ENCODE assay signal across 19 cellular contexts in genomic region chr19:35315883-35316282, GRCh38. TPM values are rescaled to one million over a fixed set of nuclear protein-coding genes. Genes with fewer than 3 reads are reported as not detected.
DNase-seq lines count a peak whose midpoint lies in the region; ATAC-seq and TF ChIP-seq lines count a peak whose summit lies in the region.
"Had no signal": no experiment of that assay in that cellular context is flagged by ENCODE, and none has a peak within 500 bp of the region (broad histone marks: within the 10 kb centered on the region; RNA-seq: fewer than 3 reads in every experiment).

No MANE protein-coding gene starts in this region.

- H3K4me2 ChIP-seq in OCI-LY7 (ENCODE audit: low read length), result 0 out of 2 replicates have a peak overlapping the region, but pooled peaks have one; percentile 10

- BruUV-seq in OCI-LY7 (replicated peaks; lab: Mats Ljungman, UMichigan), result no TSS peak

- H3K9me3 ChIP-seq in cardiac muscle cell (ENCODE audit: low read depth) (no peaks in the 10 kb centered on the region), left ventricle myocardium inferior (replicated peaks) (no peaks in the 10 kb centered on the region), OCI-LY7 (ENCODE audit: low read length) (no peaks in the 10 kb centered on the region), upper lobe of left lung (no peaks in the 10 kb centered on the region)

- no peak overlapping the region for H3K4me3 Mint-ChIP-seq in memory B cell
- H3K4me3 Mint-ChIP-seq: CD4-positive, CD25-positive, alpha-beta regulatory T cell; T-helper 1 cell treated with Interleukin-12 subunit alpha and Interleukin-12 subunit beta and Interleukin-4 antibody, amounts not matched to agents 30 μg/mL and 1 μg/mL, for 36 hours had no signal

- no peaks in the 10 kb centered on the region for H3K79me2 ChIP-seq in OCI-LY7 (ENCODE audit: insufficient read depth, low read depth, low read length)

- no peak overlapping the region for H3K4me3 ChIP-seq in cardiac muscle cell
- no peak overlapping the region for H3K4me3 ChIP-seq in left ventricle myocardium inferior
- H3K4me3 ChIP-seq in OCI-LY7 (ENCODE audit: low read depth, low read length, poor library complexity, severe bottlenecking), result no peak overlapping the region
- no peak overlapping the region for H3K4me3 ChIP-seq in upper lobe of left lung
- H3K4me3 ChIP-seq: SK-N-MC had no signal

- POLR2A ChIA-PET in OCI-LY7 (lab: Charles Lee), result interaction anchor here (0.6 to 1.7 kb wide), 6 partner anchors 8 to 174 kb away, joined by 3 to 5 read pairs (median 3); no protein-coding TSS in a partner anchor

- H3K36me3 Mint-ChIP-seq in memory B cell, result no peaks in the 10 kb centered on the region
- H3K36me3 Mint-ChIP-seq: CD4-positive, CD25-positive, alpha-beta regulatory T cell had no signal

- H3K9me2 ChIP-seq in OCI-LY7 (ENCODE audit: insufficient read depth, low read length), result no peaks in the 10 kb centered on the region

- no peaks in the 10 kb centered on the region for H3K36me3 ChIP-seq in cardiac muscle cell
- no peaks in the 10 kb centered on the region for H3K36me3 ChIP-seq in left ventricle myocardium inferior
- H3K36me3 ChIP-seq in OCI-LY7 (ENCODE audit: insufficient read depth, low read length), result no peaks in the 10 kb centered on the region
- H3K36me3 ChIP-seq in upper lobe of left lung, result no peaks in the 10 kb centered on the region

- CTCF ChIA-PET in OCI-LY7 (lab: Charles Lee; ENCODE audit: unreplicated experiment), result no interaction called here

- H3K27me3 ChIP-seq in cardiac muscle cell (no peaks in the 10 kb centered on the region), left ventricle myocardium inferior (ENCODE audit: low read depth) (peaks cover 14% of the 10 kb centered on the region), upper lobe of left lung (no peaks in the 10 kb centered on the region)

- H3K4me1 ChIP-seq in cardiac muscle cell (ENCODE audit: low read depth) (no peaks in the 10 kb centered on the region), left ventricle myocardium inferior (peaks cover 20% of the 10 kb centered on the region), OCI-LY7 (ENCODE audit: insufficient read depth, low read length, poor library complexity, severe bottlenecking) (peaks cover 80% of the 10 kb centered on the region), upper lobe of left lung (peaks cover 6 to 33% (median 19%) of the 10 kb centered on the region in 4 donors)

- H3K27me3 Mint-ChIP-seq in memory B cell, result no peaks in the 10 kb centered on the region
- H3K27me3 Mint-ChIP-seq: CD4-positive, CD25-positive, alpha-beta regulatory T cell had no signal

- peak overlapping the region; percentile 75 for H3K27ac Mint-ChIP-seq in memory B cell
- H3K27ac Mint-ChIP-seq: CD4-positive, CD25-positive, alpha-beta regulatory T cell; T-helper 1 cell treated with Interleukin-12 subunit alpha and Interleukin-12 subunit beta and Interleukin-4 antibody, amounts not matched to agents 30 μg/mL and 1 μg/mL, for 36 hours had no signal

- in situ Hi-C loops in ACHN (cut with HindIII; ENCODE audit: low pct_ligation_motif_present, low pct_unique_long_range_greater_than_20kb, low sequenced_read_pairs), result no loop called here

- TF ChIP-seq POLR2A in upper lobe of left lung (IDR thresholded peaks at IDR 0.05), result no peak

- WGBS in upper lobe of left lung, 2 donors, result 77 to 84% methylated on average over 3 to 9 of the region's 9 CpGs

- intact Hi-C loops in left ventricle myocardium inferior (cut with micrococcal nuclease) (no loop called here), OCI-LY7 (cut with micrococcal nuclease; ENCODE audit: unreplicated experiment) (loop anchor here (1.0 kb wide), 1 partner anchor 152 kb away; no protein-coding TSS in a partner anchor)

- DNase-seq in cardiac muscle cell (ENCODE audit: low read depth in 1 of 2, low spot score in 1 of 2) (no peak), left ventricle myocardium inferior (no peak), OCI-LY7 (ENCODE audit: low spot score) (peak; percentile 71), memory B cell (ENCODE audit: low spot score in 2 of 2) (no peak), ACHN (no peak), HUDEP-2 (lab: John Stamatoyannopoulos, UW; ENCODE audit: unreplicated experiment in 76 of 76) (no peak), upper lobe of left lung (no peak)
- DNase-seq: CD4-positive, CD25-positive, alpha-beta regulatory T cell; H7; MV-4-11; NCI-H1436; NCI-H2081; NCI-H226; NCI-H526 treated with DMSO at 0.1 percent for 48 hours had no signal

- TF ChIP-seq CTCF in cardiac muscle cell (IDR thresholded peaks at IDR 0.05; ENCODE audit: low read depth, low read length) (no peak), left ventricle myocardium inferior (IDR thresholded peaks at IDR 0.05; ENCODE audit: borderline replicate concordance) (no peak), OCI-LY7 (conservative IDR thresholded peaks at IDR 0.05; ENCODE audit: low read length) (peak; percentile 60), upper lobe of left lung (IDR thresholded peaks at IDR 0.05) (no peak)

- H3K4me1 Mint-ChIP-seq in memory B cell, result peaks cover 41% of the 10 kb centered on the region
- H3K4me1 Mint-ChIP-seq: CD4-positive, CD25-positive, alpha-beta regulatory T cell had no signal

- no peak for TF ChIP-seq EP300 in upper lobe of left lung (IDR thresholded peaks at IDR 0.05)

- no peak overlapping the region for H2AFZ ChIP-seq in OCI-LY7 (ENCODE audit: low read length)

- no peaks in the 10 kb centered on the region for H4K20me1 ChIP-seq in OCI-LY7 (ENCODE audit: insufficient read depth, low read length)

- H3K27ac ChIP-seq in cardiac muscle cell (peak overlapping the region; percentile 53), left ventricle myocardium inferior (replicated peaks) (no peak overlapping the region), OCI-LY7 (ENCODE audit: low read depth, low read length, poor library complexity, severe bottlenecking) (no peak overlapping the region), upper lobe of left lung (no peak overlapping the region)
- H3K27ac ChIP-seq: SK-N-MC had no signal

- ATAC-seq in memory B cell (ENCODE audit: low read depth) (no peak), HG03565 (IDR thresholded peaks at IDR 0.05; ENCODE audit: unreplicated experiment) (no peak), upper lobe of left lung (ENCODE audit: low FRiP score in 2 of 2) (no peak)

- H3K9me3 Mint-ChIP-seq in memory B cell, result no peaks in the 10 kb centered on the region
- H3K9me3 Mint-ChIP-seq: CD4-positive, CD25-positive, alpha-beta regulatory T cell; T-helper 1 cell treated with Interleukin-12 subunit alpha and Interleukin-12 subunit beta and Interleukin-4 antibody, amounts not matched to agents 30 μg/mL and 1 μg/mL, for 36 hours had no signal

RNA-seq across cellular contexts. Expression of gene CD22, which starts 13.1 kb away (rescaled TPM):
- total RNA-seq in cardiac muscle cell (0.28 and 0.51 TPM in 2 replicates), left ventricle myocardium inferior (not detected), OCI-LY7 (2022) (972 TPM in 2 replicates), upper lobe of left lung (10 to 100 TPM in 5 of 6 donors, 1 to 10 TPM in 1; 8.8 to 36.7 (median 24.7) TPM)
- polyA plus RNA-seq in cardiac muscle cell, result 0.50 TPM in 1 of 2 replicates, not detected in the other
- total RNA-seq in OCI-LY7 (2014; rRNA removed; shearing (Covaris generic)), result 312 and 413 TPM in 2 replicates
- total RNA-seq: G401, H7 had no signal

RNA-seq across cellular contexts. Expression of gene MAG, which starts 23.9 kb away (rescaled TPM):
- total RNA-seq in cardiac muscle cell (2.1 and 2.4 TPM in 2 replicates), left ventricle myocardium inferior (not detected), OCI-LY7 (2022) (8.4 and 10.1 TPM in 2 replicates), upper lobe of left lung (1 to 10 TPM in 2 of 6 donors, under 1 TPM in 2, not detected in 2; 0.51 to 6.2 (median 2.2) TPM)
- 1.2 and 1.3 TPM in 2 replicates for polyA plus RNA-seq in cardiac muscle cell
- total RNA-seq in OCI-LY7 (2014; rRNA removed; shearing (Covaris generic)), result 4.6 and 6.2 TPM in 2 replicates
- total RNA-seq: A172; CD4-positive, CD25-positive, alpha-beta regulatory T cell; G401 had no signal

RNA-seq across cellular contexts. Expression of gene FFAR1, which starts 31.8 kb away (rescaled TPM):
- total RNA-seq in cardiac muscle cell, result not detected in 2 replicates
- polyA plus RNA-seq in cardiac muscle cell, result 0.11 TPM in 1 of 2 replicates, not detected in the other
- total RNA-seq in left ventricle myocardium inferior, result not detected
- total RNA-seq in OCI-LY7 (2014; rRNA removed; shearing (Covaris generic)), result 8.5 and 11.4 TPM in 2 replicates
- total RNA-seq in OCI-LY7 (2022), result 9.8 and 11.6 TPM in 2 replicates
- total RNA-seq in upper lobe of left lung, result under 1 TPM in 1 of 6 donors, not detected in 5; 0.17 TPM
- total RNA-seq: A172; CD4-positive, CD25-positive, alpha-beta regulatory T cell; G401; H7 had no signal
- polyA plus RNA-seq: CD4-positive, CD25-positive, alpha-beta regulatory T cell had no signal

RNA-seq across cellular contexts. Expression of gene HAMP, which starts 33.6 kb away (rescaled TPM):
- total RNA-seq in cardiac muscle cell (2.5 and 3.7 TPM in 2 replicates), left ventricle myocardium inferior (not detected), OCI-LY7 (2022) (0.83 and 0.89 TPM in 2 replicates), upper lobe of left lung (1 to 10 TPM in 1 of 6 donors, under 1 TPM in 3, not detected in 2; 0.46 to 8.4 (median 0.76) TPM)
- polyA plus RNA-seq in cardiac muscle cell, result 10.6 and 25.6 TPM in 2 replicates
- total RNA-seq in OCI-LY7 (2014; rRNA removed; shearing (Covaris generic)), result 0.19 TPM in 1 of 2 replicates, not detected in the other
- total RNA-seq: A172, G401, H7 had no signal
- polyA plus RNA-seq: CD4-positive, CD25-positive, alpha-beta regulatory T cell had no signal

RNA-seq across cellular contexts. Expression of gene FFAR3, which starts 42.4 kb away (rescaled TPM):
- total RNA-seq in cardiac muscle cell (0.21 TPM in 1 of 2 replicates, not detected in the other), left ventricle myocardium inferior (not detected), OCI-LY7 (2022) (0.19 and 0.31 TPM in 2 replicates), upper lobe of left lung (under 1 TPM in 1 of 6 donors, not detected in 5; 0.24 TPM)
- polyA plus RNA-seq in cardiac muscle cell, result not detected in 2 replicates
- total RNA-seq in OCI-LY7 (2014; rRNA removed; shearing (Covaris generic)), result 0.72 TPM in 1 of 2 replicates, not detected in the other
- total RNA-seq: A172, G401, H7 had no signal

Comparison
In these comparisons a context has a peak if more than half of its experiments do, and no peak if none do; other contexts are left out.
1. RNA of gene CD22, which starts 13.1 kb away (total RNA-seq): 312 to 972 TPM in OCI-LY7; 8.8 to 36.7 TPM in upper lobe of left lung, 0.28 to 0.51 TPM in cardiac muscle cell and not detected in left ventricle myocardium inferior (single experiment); every median in the first group is over 4 times any median in the second.